ENCODE assay signal across 1 cellular context in genomic region chr9:105053209-105053652, GRCh38.
A peak's percentile ranks its signal among the peaks of the same experiment; 100 is the strongest.
TF ChIP-seq lines count a peak whose summit lies in the region.

No MANE protein-coding gene starts in this region.

TF ChIP-seq in HepG2, 621 proteins besides CTCF, POLR2A, EP300 and RAD21 (continued from another document):
- no peak for TF ChIP-seq DPF2 (CRISPR knock-in tag; IDR thresholded peaks at IDR 0.05; ENCODE audit: borderline replicate concordance, low read depth)
- TF ChIP-seq CEBPB (IDR thresholded peaks at IDR 0.05; ENCODE audit: borderline replicate concordance, low read depth, low read length) = peak; percentile 72; the same call in 1 of the 2 replicates
- no peak for TF ChIP-seq ZNF577 (CRISPR knock-in tag; IDR thresholded peaks at IDR 0.05; ENCODE audit: borderline replicate concordance, low read depth)
- TF ChIP-seq GATAD2A (CRISPR knock-in tag; IDR thresholded peaks at IDR 0.05) = peak; percentile 36; the same call in 1 of the 2 replicates
- no peak for TF ChIP-seq ZNF503 (CRISPR knock-in tag; IDR thresholded peaks at IDR 0.05)
- TF ChIP-seq FOSL2 (CRISPR knock-in tag; IDR thresholded peaks at IDR 0.05) = peak; percentile 94
- no peak for TF ChIP-seq SATB2 (CRISPR knock-in tag; IDR thresholded peaks at IDR 0.05)
- TF ChIP-seq IRF2 (CRISPR knock-in tag; IDR thresholded peaks at IDR 0.05) = no peak
- peak in 1 of 2 experiments; percentile 77; a peak in 2 of 4 replicates for TF ChIP-seq ATF4 (CRISPR knock-in tag; IDR thresholded peaks at IDR 0.05)
- no peak for TF ChIP-seq CREBL2 (CRISPR knock-in tag; IDR thresholded peaks at IDR 0.05; ENCODE audit: borderline replicate concordance)
- TF ChIP-seq ZBTB43 (CRISPR knock-in tag; conservative IDR thresholded peaks at IDR 0.05) = no peak
